8 cellular contexts compared by ENCODE assay signal in the genomic region with DNA sequence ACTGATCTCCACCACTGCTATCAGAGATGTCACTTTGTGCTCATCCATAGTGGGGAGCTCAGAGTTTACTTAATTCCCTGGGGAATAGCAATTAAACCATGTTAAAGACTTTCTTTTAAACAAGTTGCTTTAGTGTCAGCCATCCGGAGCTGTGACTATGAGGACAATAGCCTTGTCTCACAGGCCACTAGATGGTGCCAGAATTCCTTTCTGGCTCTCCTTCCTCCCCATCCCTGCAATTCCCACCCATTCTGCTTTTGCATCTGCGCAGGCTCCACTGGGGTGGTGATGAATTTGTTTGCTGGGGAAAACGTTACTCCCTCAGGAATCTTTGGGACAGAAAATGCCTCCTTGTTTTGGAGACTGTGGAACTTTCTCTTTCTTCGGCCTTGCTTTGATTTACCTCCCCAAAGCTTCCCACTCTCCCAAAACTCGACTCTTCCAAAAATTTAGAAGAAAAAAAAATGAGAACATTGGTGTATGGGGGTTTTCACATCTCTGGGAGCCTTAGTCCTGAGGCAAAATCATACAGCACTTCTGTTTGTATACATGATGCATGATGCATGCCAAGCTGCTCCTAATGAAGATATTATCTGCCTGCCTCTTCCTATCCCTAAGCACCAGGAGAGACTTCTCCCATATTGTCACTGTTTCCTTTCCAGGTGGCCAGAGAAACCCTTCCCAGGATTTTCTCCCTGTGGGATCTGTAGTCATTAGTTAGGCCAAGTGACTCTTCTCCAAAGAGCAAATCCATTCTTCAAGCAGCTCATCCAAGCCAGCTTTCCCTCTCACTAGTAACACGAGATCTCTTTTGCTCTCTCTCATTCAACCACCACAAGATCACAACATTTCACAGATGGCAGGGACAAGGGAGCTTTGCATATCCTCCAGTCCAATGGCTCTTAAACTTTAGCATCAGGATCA.
A peak's percentile ranks its signal among the peaks of the same experiment; 100 is the strongest.
DNase-seq lines count a peak whose midpoint lies in the region; ATAC-seq, FAIRE-seq and TF ChIP-seq lines count a peak whose summit lies in the region.

No MANE protein-coding gene starts in this region.

- H3K27ac ChIP-seq in small intestine (ENCODE audit: low read depth in 1 of 2, low read length in 1 of 2), result no peak overlapping the region

- no peaks in the 10 kb centered on the region for H3K36me3 ChIP-seq in GM06990 (ENCODE audit: control insufficient read depth, insufficient read depth, low read length)
- H3K36me3 ChIP-seq in small intestine (ENCODE audit: control insufficient read depth in 2 of 2, insufficient read depth in 2 of 2, low read length in 2 of 2), result no peaks in the 10 kb centered on the region

- H3K4me3 ChIP-seq in GM06990 (replicated peaks; ENCODE audit: low read depth, low read length) (no peak overlapping the region), small intestine (ENCODE audit: low read depth in 1 of 2, low read length in 2 of 2) (no peak overlapping the region)

- no peaks in the 10 kb centered on the region for H3K9me3 ChIP-seq in small intestine (ENCODE audit: control insufficient read depth, low read depth)

- FAIRE-seq in small intestine (lab: Jason Lieb, UNC), result no peak

- DNase-seq in GM06990 (ENCODE audit: extremely low read depth, insufficient read length) (no peak), M059J (ENCODE audit: low read depth) (peak; percentile 66), SK-MEL-5 (ENCODE audit: low read depth, low spot score) (peak; percentile 80), left ventricle myocardium superior (no peak), small intestine (peak; percentile 58), NCI-H187 (lab: John Stamatoyannopoulos, UW) (no peak)

- H3K4me1 ChIP-seq in small intestine (ENCODE audit: control insufficient read depth in 2 of 2, insufficient read depth in 1 of 2, low read depth in 1 of 2, low read length in 1 of 2), result no peaks in the 10 kb centered on the region

- no peaks in the 10 kb centered on the region for H3K27me3 ChIP-seq in GM06990 (replicated peaks; ENCODE audit: control insufficient read depth, insufficient read depth, low read length)
- H3K27me3 ChIP-seq in small intestine (ENCODE audit: control insufficient read depth in 2 of 2, insufficient read depth in 2 of 2, low read length in 2 of 2), result no peaks in the 10 kb centered on the region

- 31 to 34% (median 31%) methylated on average over 6 of the region's 6 CpGs for WGBS in small intestine, 3 donors

- peak; percentile 64 for ATAC-seq in left ventricle myocardium superior
- ATAC-seq in HG03280 (IDR thresholded peaks at IDR 0.05; ENCODE audit: unreplicated experiment), result no peak
- ATAC-seq in HG02571 (IDR thresholded peaks at IDR 0.05; ENCODE audit: unreplicated experiment), result no peak

- intact Hi-C loops in left ventricle myocardium superior (cut with micrococcal nuclease), result no loop called here

- in situ Hi-C loops in SK-MEL-5 (cut with HindIII; ENCODE audit: low pct_unique_long_range_greater_than_20kb, low sequenced_read_pairs), result no loop called here

- TF ChIP-seq CTCF in GM06990 (IDR thresholded peaks at IDR 0.05; ENCODE audit: insufficient read depth, low read length, poor library complexity, severe bottlenecking), result peak; percentile 74

Comparison
In these comparisons a context has a peak if more than half of its experiments do, and no peak if none do; other contexts are left out.
1. DNase-seq: peak in M059J (single experiment), SK-MEL-5 (single experiment) and small intestine (single experiment); none in GM06990 (single experiment), left ventricle myocardium superior (single experiment) and NCI-H187 (0 of 2).